Comparison of ENCODE assay signal across 8 cellular contexts in the genomic region with DNA sequence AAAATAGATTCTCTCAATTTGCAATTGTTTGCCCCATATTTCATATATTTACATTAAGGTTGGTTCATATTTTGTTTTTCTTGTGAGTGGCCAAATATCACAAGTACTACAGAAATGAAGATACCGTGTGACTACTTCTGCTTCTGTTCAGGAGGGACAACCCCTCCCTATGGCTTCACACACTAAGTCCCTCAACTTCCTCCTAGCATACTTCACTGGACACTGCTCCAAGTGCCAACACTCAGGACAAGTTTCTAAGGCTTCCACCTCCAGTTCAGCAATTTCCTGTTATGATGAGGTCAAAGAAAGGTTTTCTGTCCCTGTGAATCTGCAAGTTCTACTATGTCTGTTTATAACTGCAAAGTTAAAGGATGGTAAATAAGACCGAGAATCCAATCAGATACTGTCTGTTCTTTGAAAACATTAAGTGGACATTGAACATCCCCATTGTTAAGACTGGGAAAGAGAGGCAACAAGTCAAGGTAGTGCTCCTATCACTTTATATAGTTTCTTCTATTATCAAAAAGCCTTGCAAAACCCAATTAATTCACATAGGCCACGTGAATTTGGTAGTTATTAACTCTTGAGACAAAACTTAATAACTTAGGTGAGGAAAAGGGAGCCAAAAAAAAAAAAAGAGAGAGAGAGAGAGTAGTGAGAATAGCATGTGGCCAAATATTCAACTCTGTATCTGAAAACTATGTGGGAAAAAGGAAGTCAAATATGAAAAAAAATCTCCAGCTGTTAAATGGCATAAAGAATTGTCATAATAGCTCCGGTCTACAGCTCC.
DNase-seq lines count a peak whose midpoint lies in the region; ATAC-seq and TF ChIP-seq lines count a peak whose summit lies in the region.

No MANE protein-coding gene starts in this region.

- H3K4me3 ChIP-seq in PC-3 (ENCODE audit: low read length) (peak overlapping the region; percentile 61), thoracic aorta (peak overlapping the region; percentile 59), dorsolateral prefrontal cortex (peak overlapping the region in 27 of 59 donors; percentile 7 to 49 (median 31))

- no peak for TF ChIP-seq CTCF in PC-3 (conservative IDR thresholded peaks at IDR 0.05; ENCODE audit: low read depth, low read length)
- no peak for TF ChIP-seq CTCF in thoracic aorta (IDR thresholded peaks at IDR 0.05)
- no peak for TF ChIP-seq CTCF in dorsolateral prefrontal cortex (IDR thresholded peaks at IDR 0.05 in 54 of 56, conservative IDR thresholded peaks at IDR 0.05 in 2 of 56; ENCODE audit: low read depth in 1 of 56, partially characterized antibody in 56 of 56)

- peak overlapping the region; percentile 77 for H2AFZ ChIP-seq in PC-3 (ENCODE audit: low read length)

- H3K27ac ChIP-seq in PC-3 (ENCODE audit: low read length) (peak overlapping the region; percentile 14), thoracic aorta (no peak overlapping the region), dorsolateral prefrontal cortex (no peak overlapping the region)

- intact Hi-C loops in PC-3 (cut with micrococcal nuclease) = loop anchor here (5.0 kb wide), 1 partner anchor 255 kb away; no protein-coding TSS in a partner anchor
- intact Hi-C loops in dorsolateral prefrontal cortex (cut with DNase I) = no loop called here

- H3F3A ChIP-seq in PC-3 (ENCODE audit: low read length, unreplicated experiment) = no peaks in the 10 kb centered on the region

- no peaks in the 10 kb centered on the region for H3K27me3 ChIP-seq in PC-3 (ENCODE audit: low read length)
- no peaks in the 10 kb centered on the region for H3K27me3 ChIP-seq in thoracic aorta (replicated peaks; ENCODE audit: insufficient read depth)
- peaks cover 0 to 20% (median 0%) of the 10 kb centered on the region in 45 donors for H3K27me3 ChIP-seq in dorsolateral prefrontal cortex

- BruUV-seq in PC-3 (replicated peaks; lab: Mats Ljungman, UMichigan) = no TSS peak

- no peaks in the 10 kb centered on the region for H3K9me2 ChIP-seq in PC-3 (replicated peaks; ENCODE audit: low read length)

- DNase-seq in PC-3 = peak; percentile 46
- peak; percentile 5 for DNase-seq in globus pallidus (ENCODE audit: low spot score)
- DNase-seq in thoracic aorta (ENCODE audit: low spot score) = no peak
- no peak for DNase-seq in dorsolateral prefrontal cortex
- no peak for DNase-seq in superior temporal gyrus (ENCODE audit: extremely low spot score)
- DNase-seq in DMS153 treated with DMSO at 0.1 percent for 48 hours (lab: John Stamatoyannopoulos, UW; ENCODE audit: unreplicated experiment) = no peak

- H3K79me2 ChIP-seq in PC-3 (ENCODE audit: low read length) = no peaks in the 10 kb centered on the region

- no peaks in the 10 kb centered on the region for H4K20me1 ChIP-seq in PC-3 (ENCODE audit: low read length)

- H3K9ac ChIP-seq in PC-3 (ENCODE audit: low read length) = peak overlapping the region; percentile 29

- no peaks in the 10 kb centered on the region for H3K9me3 ChIP-seq in PC-3 (ENCODE audit: low read length)
- H3K9me3 ChIP-seq in thoracic aorta = no peaks in the 10 kb centered on the region

- peak overlapping the region; percentile 81 for H3K4me2 ChIP-seq in PC-3 (ENCODE audit: low read length)

- ATAC-seq in GM18861 (IDR thresholded peaks at IDR 0.05; ENCODE audit: unreplicated experiment) (peak; percentile 98), HG02642 (IDR thresholded peaks at IDR 0.05; ENCODE audit: poor library complexity, unreplicated experiment) (peak; percentile 97), PC-3 (peak; percentile 76), thoracic aorta (ENCODE audit: insufficient number of reproducible peaks, low FRiP score, low read depth) (no peak)

- CTCF ChIA-PET in PC-3 (lab: Charles Lee) = interaction anchor here (0.6 kb wide), 1 partner anchor 16 kb away, joined by 4 read pairs; no protein-coding TSS in a partner anchor

- POLR2A ChIA-PET in PC-3 (lab: Charles Lee; ENCODE audit: unreplicated experiment) = no interaction called here

- H3K36me3 ChIP-seq in PC-3 (ENCODE audit: low read depth, low read length) = no peaks in the 10 kb centered on the region
- H3K36me3 ChIP-seq in thoracic aorta = no peaks in the 10 kb centered on the region

- H3K4me1 ChIP-seq in PC-3 (ENCODE audit: insufficient read depth, low read length) (peaks cover 25% of the 10 kb centered on the region), thoracic aorta (ENCODE audit: control insufficient read depth in 1 of 2, low read depth in 2 of 2) (peaks cover 6 to 9% of the 10 kb centered on the region in 2 donors)

Comparison
In these comparisons a context has a peak if more than half of its experiments do, and no peak if none do; other contexts are left out.
1. DNase-seq: peak in PC-3 (single experiment) and globus pallidus (single experiment); none in thoracic aorta (single experiment), dorsolateral prefrontal cortex (0 of 10), superior temporal gyrus (single experiment) and DMS153 treated with DMSO at 0.1 percent for 48 hours (single experiment).